ENCODE assay signal across 8 cellular contexts in genomic region chr18:23587220-23587642, GRCh38. TPM values are rescaled to one million over a fixed set of nuclear protein-coding genes. Genes with fewer than 3 reads are reported as not detected.
DNase-seq lines count a peak whose midpoint lies in the region; ATAC-seq and TF ChIP-seq lines count a peak whose summit lies in the region.

No MANE protein-coding gene starts in this region.

- peak overlapping the region in 1 of 3 donors; percentile 84 for H3K4me3 ChIP-seq in liver (ENCODE audit: low read depth in 1 of 3, low read length in 3 of 3)
- peak overlapping the region; percentile 80 to 98 for H3K4me3 ChIP-seq in tibial artery

- intact Hi-C loops in activated T-helper 2 cell treated with anti-CD3 and anti-CD28 coated beads, Interferon-gamma antibody, Interleukin-2, Interleukin-4, amounts not matched to agents 10 μg/mL and 5 μg/mL and 100 μg/mL, durations not matched to agents 14 hours and 24 hours and 36 hours (cut with micrococcal nuclease): loop anchor here (1.0 to 5.0 kb wide), 4 partner anchors 24 to 135 kb away; partner anchors contain the start of gene RIOK3
- intact Hi-C loops in tibial artery (cut with DNase I; ENCODE audit: low total_unique reads): loop anchor here (5.0 kb wide), 2 partner anchors 70 to 655 kb away; partner anchors contain the start of gene RBBP8

- no peak for TF ChIP-seq RAD21 in liver (IDR thresholded peaks at IDR 0.05)

- 26% methylated on average over 7 of the region's 7 CpGs for WGBS in liver

- no peak for DNase-seq in activated T-cell treated with anti-CD3 and anti-CD28 coated beads, Interleukin-2, amount 50 U/mL, for 4 hours
- DNase-seq in activated T-cell treated with anti-CD3 and anti-CD28 coated beads, Interleukin-2, amount 50 U/mL, for 48 hours: no peak
- peak; percentile 13 for DNase-seq in activated T-helper 2 cell treated with anti-CD3 and anti-CD28 coated beads, Interferon-gamma antibody, Interleukin-2, Interleukin-4, amounts not matched to agents 10 μg/mL and 5 μg/mL and 100 μg/mL, durations not matched to agents 14 hours and 24 hours and 36 hours (ENCODE audit: low spot score)
- no peak for DNase-seq in tibial artery
- no peak for DNase-seq in AG08396 (ENCODE audit: low spot score)
- no peak for DNase-seq in GM19240 (ENCODE audit: insufficient read length, low spot score)

- TF ChIP-seq CTCF in liver (IDR thresholded peaks at IDR 0.05; ENCODE audit: low read depth, low read length, missing input control): no peak
- peak in 1 of 2 experiments; percentile 0 for TF ChIP-seq CTCF in tibial artery (IDR thresholded peaks at IDR 0.05)

- H3K4me1 ChIP-seq in liver (ENCODE audit: control insufficient read depth in 4 of 4, insufficient read depth in 4 of 4, low read length in 3 of 4) (peaks cover 0 to 30% (median 12%) of the 10 kb centered on the region in 4 donors), tibial artery (peaks cover 0 to 41% (median 27%) of the 10 kb centered on the region in 4 donors)

- H3K27ac Mint-ChIP-seq in activated T-helper 2 cell treated with anti-CD3 and anti-CD28 coated beads, Interferon-gamma antibody, Interleukin-2, Interleukin-4, amounts not matched to agents 10 μg/mL and 5 μg/mL and 100 μg/mL, durations not matched to agents 14 hours and 24 hours and 36 hours: peak overlapping the region; percentile 94

- no peaks in the 10 kb centered on the region for H3K27me3 ChIP-seq in liver (ENCODE audit: control insufficient read depth in 4 of 4, insufficient read depth in 4 of 4, low read length in 3 of 4)
- no peaks in the 10 kb centered on the region for H3K27me3 ChIP-seq in tibial artery

- peak overlapping the region in 1 of 2 donors; percentile 100 for H3K27ac ChIP-seq in liver (ENCODE audit: low read depth in 1 of 2, low read length in 2 of 2)
- peak overlapping the region; percentile 98 to 99 for H3K27ac ChIP-seq in tibial artery

- H3K9me3 ChIP-seq in liver (ENCODE audit: control insufficient read depth in 4 of 4, low read length in 3 of 4): no peaks in the 10 kb centered on the region
- no peaks in the 10 kb centered on the region for H3K9me3 ChIP-seq in tibial artery

- ATAC-seq in activated T-cell treated with anti-CD3 and anti-CD28 coated beads, Interleukin-2, amount 50 U/mL, for 4 hours: no peak
- no peak for ATAC-seq in GM19023 (IDR thresholded peaks at IDR 0.05; ENCODE audit: unreplicated experiment)

- H3K9ac ChIP-seq in liver (ENCODE audit: low read depth in 1 of 2, low read length in 2 of 2): peak overlapping the region; percentile 42 to 45

- H3K4me3 Mint-ChIP-seq in activated T-cell treated with anti-CD3 and anti-CD28 coated beads, Interleukin-2, amount 50 U/mL, for 4 hours: peak overlapping the region; percentile 92
- peak overlapping the region; percentile 92 for H3K4me3 Mint-ChIP-seq in activated T-helper 2 cell treated with anti-CD3 and anti-CD28 coated beads, Interferon-gamma antibody, Interleukin-2, Interleukin-4, amounts not matched to agents 10 μg/mL and 5 μg/mL and 100 μg/mL, durations not matched to agents 14 hours and 24 hours and 36 hours (ENCODE audit: low read depth)

- H3K36me3 Mint-ChIP-seq in activated T-cell treated with anti-CD3 and anti-CD28 coated beads, Interleukin-2, amount 50 U/mL, for 4 hours (ENCODE audit: insufficient read depth): peaks cover 3% of the 10 kb centered on the region
- H3K36me3 Mint-ChIP-seq in activated T-helper 2 cell treated with anti-CD3 and anti-CD28 coated beads, Interferon-gamma antibody, Interleukin-2, Interleukin-4, amounts not matched to agents 10 μg/mL and 5 μg/mL and 100 μg/mL, durations not matched to agents 14 hours and 24 hours and 36 hours (ENCODE audit: low read depth): peaks cover 12% of the 10 kb centered on the region

- H3K9me3 Mint-ChIP-seq in activated T-cell treated with anti-CD3 and anti-CD28 coated beads, Interleukin-2, amount 50 U/mL, for 4 hours: no peaks in the 10 kb centered on the region
- H3K9me3 Mint-ChIP-seq in activated T-helper 2 cell treated with anti-CD3 and anti-CD28 coated beads, Interferon-gamma antibody, Interleukin-2, Interleukin-4, amounts not matched to agents 10 μg/mL and 5 μg/mL and 100 μg/mL, durations not matched to agents 14 hours and 24 hours and 36 hours: no peaks in the 10 kb centered on the region

- no peaks in the 10 kb centered on the region for H3K36me3 ChIP-seq in liver (ENCODE audit: control insufficient read depth in 4 of 4, insufficient read depth in 3 of 4, low read depth in 1 of 4, low read length in 3 of 4)
- H3K36me3 ChIP-seq in tibial artery: no peaks in the 10 kb centered on the region

- peaks cover 35% of the 10 kb centered on the region for H3K4me1 Mint-ChIP-seq in activated T-cell treated with anti-CD3 and anti-CD28 coated beads, Interleukin-2, amount 50 U/mL, for 4 hours (ENCODE audit: low read depth)
- peaks cover 32% of the 10 kb centered on the region for H3K4me1 Mint-ChIP-seq in activated T-helper 2 cell treated with anti-CD3 and anti-CD28 coated beads, Interferon-gamma antibody, Interleukin-2, Interleukin-4, amounts not matched to agents 10 μg/mL and 5 μg/mL and 100 μg/mL, durations not matched to agents 14 hours and 24 hours and 36 hours (ENCODE audit: low read depth)

- H3K27me3 Mint-ChIP-seq in activated T-cell treated with anti-CD3 and anti-CD28 coated beads, Interleukin-2, amount 50 U/mL, for 4 hours (ENCODE audit: low read depth): no peaks in the 10 kb centered on the region
- H3K27me3 Mint-ChIP-seq in activated T-helper 2 cell treated with anti-CD3 and anti-CD28 coated beads, Interferon-gamma antibody, Interleukin-2, Interleukin-4, amounts not matched to agents 10 μg/mL and 5 μg/mL and 100 μg/mL, durations not matched to agents 14 hours and 24 hours and 36 hours (ENCODE audit: low read depth): peaks cover 5% of the 10 kb centered on the region

TF ChIP-seq in liver, 16 proteins besides CTCF, POLR2A, EP300 and RAD21 (continues in another document):
- TF ChIP-seq FOXA2 (IDR thresholded peaks at IDR 0.05) (no peak), RXRA (IDR thresholded peaks at IDR 0.05) (no peak), HNF4G (IDR thresholded peaks at IDR 0.05) (no peak), GABPA (IDR thresholded peaks at IDR 0.05 in 1 of 2, conservative IDR thresholded peaks at IDR 0.05 in 1 of 2) (no peak), EGR1 (IDR thresholded peaks at IDR 0.05; ENCODE audit: low read depth in 2 of 2) (no peak), FOXA1 (IDR thresholded peaks at IDR 0.05) (no peak), TAF1 (conservative IDR thresholded peaks at IDR 0.05) (no peak), MAX (IDR thresholded peaks at IDR 0.05) (no peak), YY1 (IDR thresholded peaks at IDR 0.05) (no peak), HNF4A (conservative IDR thresholded peaks at IDR 0.05) (no peak), SP1 (IDR thresholded peaks at IDR 0.05) (no peak), NR2F2 (IDR thresholded peaks at IDR 0.05) (no peak), JUND (IDR thresholded peaks at IDR 0.05) (no peak)
- TF ChIP-seq, protein P1, sequence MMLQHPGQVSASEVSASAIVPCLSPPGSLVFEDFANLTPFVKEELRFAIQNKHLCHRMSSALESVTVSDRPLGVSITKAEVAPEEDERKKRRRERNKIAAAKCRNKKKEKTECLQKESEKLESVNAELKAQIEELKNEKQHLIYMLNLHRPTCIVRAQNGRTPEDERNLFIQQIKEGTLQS (IDR thresholded peaks at IDR 0.05): no peak
- TF ChIP-seq, protein P2, sequence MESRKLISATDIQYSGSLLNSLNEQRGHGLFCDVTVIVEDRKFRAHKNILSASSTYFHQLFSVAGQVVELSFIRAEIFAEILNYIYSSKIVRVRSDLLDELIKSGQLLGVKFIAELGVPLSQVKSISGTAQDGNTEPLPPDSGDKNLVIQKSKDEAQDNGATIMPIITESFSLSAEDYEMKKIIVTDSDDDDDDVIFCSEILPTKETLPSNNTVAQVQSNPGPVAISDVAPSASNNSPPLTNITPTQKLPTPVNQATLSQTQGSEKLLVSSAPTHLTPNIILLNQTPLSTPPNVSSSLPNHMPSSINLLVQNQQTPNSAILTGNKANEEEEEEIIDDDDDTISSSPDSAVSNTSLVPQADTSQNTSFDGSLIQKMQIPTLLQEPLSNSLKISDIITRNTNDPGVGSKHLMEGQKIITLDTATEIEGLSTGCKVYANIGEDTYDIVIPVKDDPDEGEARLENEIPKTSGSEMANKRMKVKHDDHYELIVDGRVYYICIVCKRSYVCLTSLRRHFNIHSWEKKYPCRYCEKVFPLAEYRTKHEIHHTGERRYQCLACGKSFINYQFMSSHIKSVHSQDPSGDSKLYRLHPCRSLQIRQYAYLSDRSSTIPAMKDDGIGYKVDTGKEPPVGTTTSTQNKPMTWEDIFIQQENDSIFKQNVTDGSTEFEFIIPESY (IDR thresholded peaks at IDR 0.05): no peak

RNA-seq across cellular contexts. Expression of gene NPC1, which starts 0.9 kb away (rescaled TPM):
- 10 to 100 TPM; 15.9 to 25.4 (median 19.0) TPM for total RNA-seq in activated T-cell treated with anti-CD3 and anti-CD28 coated beads, Interleukin-2, amount 50 U/mL, for 4 hours
- total RNA-seq in activated T-helper 2 cell treated with anti-CD3 and anti-CD28 coated beads, Interferon-gamma antibody, Interleukin-2, Interleukin-4, amounts not matched to agents 10 μg/mL and 5 μg/mL and 100 μg/mL, durations not matched to agents 14 hours and 24 hours and 36 hours: 29.0 and 31.4 TPM in 2 replicates
- total RNA-seq in liver: 10 to 100 TPM; 41.4 to 46.7 TPM
- polyA plus RNA-seq in liver: 10 to 100 TPM in 1 of 2 donors, 1 to 10 TPM in 1; 9.5 to 13.2 TPM
